1 cellular context compared by ENCODE assay signal in genomic region chr2:43224131-43224570, GRCh38.
A peak's percentile ranks its signal among the peaks of the same experiment; 100 is the strongest.
TF ChIP-seq lines count a peak whose summit lies in the region.

No MANE protein-coding gene starts in this region.

TF ChIP-seq in A549, 52 proteins besides CTCF, POLR2A, EP300 and RAD21 (continued from another document):
- TF ChIP-seq, protein P1, sequence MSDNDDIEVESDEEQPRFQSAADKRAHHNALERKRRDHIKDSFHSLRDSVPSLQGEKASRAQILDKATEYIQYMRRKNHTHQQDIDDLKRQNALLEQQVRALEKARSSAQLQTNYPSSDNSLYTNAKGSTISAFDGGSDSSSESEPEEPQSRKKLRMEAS (IDR thresholded peaks at IDR 0.05): peak; percentile 56
- TF ChIP-seq FOXS1 (CRISPR knock-in tag; IDR thresholded peaks at IDR 0.05) (no peak), CBX8 (IDR thresholded peaks at IDR 0.05) (no peak), RARB (CRISPR knock-in tag; IDR thresholded peaks at IDR 0.05) (no peak), CHD2 (IDR thresholded peaks at IDR 0.05; ENCODE audit: low read length, partially characterized antibody) (no peak), EHMT2 (IDR thresholded peaks at IDR 0.05; ENCODE audit: low read depth) (no peak)
